18 cellular contexts compared by ENCODE assay signal in the genomic region with DNA sequence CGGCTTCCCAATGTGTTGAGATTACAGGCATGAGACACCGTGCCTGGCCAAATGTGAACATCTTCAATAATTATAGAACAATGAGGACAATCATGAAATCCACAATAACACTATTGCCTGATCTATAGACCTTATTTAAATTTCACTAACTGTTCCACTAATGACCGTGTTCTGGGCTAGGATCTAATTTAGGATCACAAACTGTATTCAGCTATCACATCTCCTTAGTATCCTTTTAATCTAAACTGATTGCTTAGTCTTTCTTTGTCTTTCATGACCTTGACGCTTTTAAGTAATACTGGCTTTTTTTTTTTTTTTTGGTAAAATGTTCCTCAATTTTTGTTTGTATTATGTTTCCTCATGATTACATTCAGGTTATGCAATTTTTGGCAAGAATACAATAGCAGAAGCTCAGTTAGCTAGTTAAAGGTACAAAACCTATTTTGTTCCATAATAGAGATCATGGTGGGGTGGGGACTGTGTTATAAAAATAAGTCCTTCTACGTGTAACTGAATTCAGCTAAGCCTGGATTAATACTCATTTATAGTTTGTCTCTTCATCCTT.
DNase-seq lines count a peak whose midpoint lies in the region; ATAC-seq, FAIRE-seq and TF ChIP-seq lines count a peak whose summit lies in the region.
"Had no signal": no experiment of that assay in that cellular context is flagged by ENCODE, and none has a peak within 500 bp of the region (broad histone marks: within the 10 kb centered on the region; RNA-seq: fewer than 3 reads in every experiment).

No MANE protein-coding gene starts in this region.

- TF ChIP-seq POLR2A in HepG2 (IDR thresholded peaks at IDR 0.05; ENCODE audit: insufficient read depth in 1 of 2, low read depth in 2 of 2, low read length in 2 of 2), result no peak
- no peak for TF ChIP-seq POLR2A in gastroesophageal sphincter (IDR thresholded peaks at IDR 0.05)

- no peak overlapping the region for H3K4me3 Mint-ChIP-seq in WTC11
- H3K4me3 Mint-ChIP-seq in activated naive CD4-positive, alpha-beta T cell treated with anti-CD3 and anti-CD28 coated beads, Interleukin-2, amount 10 ng/mL, durations not matched to agents 7 days and 5 days, result no peak overlapping the region
- H3K4me3 Mint-ChIP-seq: activated CD4-positive, alpha-beta T cell treated with anti-CD3 and anti-CD28 coated beads, Interleukin-2, amount 10 ng/mL, durations not matched to agents 24 days and 14 days; naive B cell had no signal

- H3K9ac ChIP-seq in liver (ENCODE audit: low read depth in 1 of 2, low read length in 2 of 2), result no peak overlapping the region
- no peak overlapping the region for H3K9ac ChIP-seq in HepG2 (ENCODE audit: insufficient read depth, low read depth, low read length)

- peaks cover 12% of the 10 kb centered on the region; the same call in 1 of the 2 replicates for H3K36me3 Mint-ChIP-seq in WTC11
- no peaks in the 10 kb centered on the region for H3K36me3 Mint-ChIP-seq in activated naive CD4-positive, alpha-beta T cell treated with anti-CD3 and anti-CD28 coated beads, Interleukin-2, amount 10 ng/mL, durations not matched to agents 7 days and 5 days
- H3K36me3 Mint-ChIP-seq: naive B cell had no signal

- H3K27me3 ChIP-seq in liver (ENCODE audit: control insufficient read depth in 4 of 4, insufficient read depth in 4 of 4, low read length in 3 of 4), result no peaks in the 10 kb centered on the region
- no peaks in the 10 kb centered on the region for H3K27me3 ChIP-seq in HepG2 (ENCODE audit: control insufficient read depth in 1 of 2, insufficient read depth in 2 of 2, low read length in 2 of 2)
- H3K27me3 ChIP-seq in gastroesophageal sphincter, result no peaks in the 10 kb centered on the region
- H3K27me3 ChIP-seq in upper lobe of right lung, result no peaks in the 10 kb centered on the region
- no peaks in the 10 kb centered on the region for H3K27me3 ChIP-seq in right cardiac atrium (ENCODE audit: control insufficient read depth, insufficient read depth)
- H3K27me3 ChIP-seq: ascending aorta had no signal

- POLR2A ChIA-PET in HepG2 (lab: Yijun Ruan, JAX), result no interaction called here
- POLR2A ChIA-PET in WTC11 (lab: Charles Lee), result no interaction called here

- H3K9me3 Mint-ChIP-seq in WTC11, result peaks cover 19% of the 10 kb centered on the region
- no peaks in the 10 kb centered on the region for H3K9me3 Mint-ChIP-seq in activated naive CD4-positive, alpha-beta T cell treated with anti-CD3 and anti-CD28 coated beads, Interleukin-2, amount 10 ng/mL, durations not matched to agents 7 days and 5 days
- H3K9me3 Mint-ChIP-seq: naive B cell had no signal

- intact Hi-C loops in HepG2 (cut with micrococcal nuclease; ENCODE audit: unreplicated experiment) (no loop called here), upper lobe of right lung (cut with DNase I) (no loop called here), right cardiac atrium (cut with DNase I) (no loop called here)

- BruUV-seq in HepG2 (replicated peaks; lab: Mats Ljungman, UMichigan), result no TSS peak

- DNase-seq in HepG2 (ENCODE audit: low spot score) (no peak), WTC11 (ENCODE audit: low spot score) (no peak), upper lobe of right lung (no peak), right cardiac atrium (no peak)
- no peak for DNase-seq in activated naive CD4-positive, alpha-beta T cell treated with anti-CD3 and anti-CD28 coated beads, Interleukin-2, amount 10 ng/mL, durations not matched to agents 7 days and 5 days
- DNase-seq: activated CD4-positive, alpha-beta T cell treated with anti-CD3 and anti-CD28 coated beads, Interleukin-2, amount 10 ng/mL, durations not matched to agents 24 days and 14 days; activated CD8-positive, alpha-beta memory T cell treated with anti-CD3 and anti-CD28 coated beads, Interleukin-2, amount 50 U/mL, for 4 hours; activated gamma-delta T cell; naive B cell; PC-3; stimulated activated CD4-positive, alpha-beta T cell treated with anti-CD3 and anti-CD28 coated beads, Interleukin-4, amount 100 ng/mL, for 24 hours had no signal

- in situ Hi-C loops in HepG2 (cut with HindIII; ENCODE audit: extremely low pct_ligation_motif_present, low pct_unique_long_range_greater_than_20kb), result no loop called here

- no peaks in the 10 kb centered on the region for H3K79me2 ChIP-seq in HepG2 (ENCODE audit: insufficient read depth, low read length)

- TF ChIP-seq EP300 in HepG2 (IDR thresholded peaks at IDR 0.05; ENCODE audit: low read depth in 2 of 2, low read length in 2 of 2), result no peak
- no peak for TF ChIP-seq EP300 in HepG2 (CRISPR knock-in tag; IDR thresholded peaks at IDR 0.05; ENCODE audit: borderline replicate concordance)
- no peak for TF ChIP-seq EP300 in gastroesophageal sphincter (IDR thresholded peaks at IDR 0.05)

- TF ChIP-seq RAD21 in liver (IDR thresholded peaks at IDR 0.05) (peak; percentile 17 to 25), HepG2 (CRISPR knock-in tag; IDR thresholded peaks at IDR 0.05) (no peak)

- H3K27ac Mint-ChIP-seq in WTC11, result peak overlapping the region; percentile 21; the same call in 1 of the 2 replicates
- no peak overlapping the region for H3K27ac Mint-ChIP-seq in activated naive CD4-positive, alpha-beta T cell treated with anti-CD3 and anti-CD28 coated beads, Interleukin-2, amount 10 ng/mL, durations not matched to agents 7 days and 5 days
- H3K27ac Mint-ChIP-seq: activated CD4-positive, alpha-beta T cell treated with anti-CD3 and anti-CD28 coated beads, Interleukin-2, amount 10 ng/mL, durations not matched to agents 24 days and 14 days; naive B cell had no signal

- H3K4me3 ChIP-seq in liver (ENCODE audit: low read depth in 1 of 3, low read length in 3 of 3) (no peak overlapping the region), HepG2 (replicated peaks in 1 of 3; ENCODE audit: insufficient read depth in 1 of 3, low read depth in 2 of 3, low read length in 3 of 3) (no peak overlapping the region), gastroesophageal sphincter (no peak overlapping the region), upper lobe of right lung (no peak overlapping the region), right cardiac atrium (ENCODE audit: low read length) (no peak overlapping the region)
- H3K4me3 ChIP-seq: ascending aorta, SK-N-MC, skin epidermis had no signal

- no peak overlapping the region for H2AFZ ChIP-seq in HepG2 (ENCODE audit: low read length)

- H3K4me2 ChIP-seq in HepG2 (ENCODE audit: low read depth, low read length), result no peak overlapping the region

- H3K36me3 ChIP-seq in liver (ENCODE audit: control insufficient read depth in 4 of 4, insufficient read depth in 3 of 4, low read depth in 1 of 4, low read length in 3 of 4) (no peaks in the 10 kb centered on the region), HepG2 (replicated peaks in 1 of 2; ENCODE audit: control insufficient read depth in 1 of 2, insufficient read depth in 2 of 2, low read length in 2 of 2) (no peaks in the 10 kb centered on the region), gastroesophageal sphincter (no peaks in the 10 kb centered on the region), upper lobe of right lung (no peaks in the 10 kb centered on the region)
- H3K36me3 ChIP-seq: ascending aorta had no signal

- CTCF ChIA-PET in HepG2 (lab: Yijun Ruan, JAX; ENCODE audit: low intra/inter-chr PET ratio, low total read pairs) (no interaction called here), WTC11 (lab: Charles Lee) (interaction anchor here (0.7 kb wide), 1 partner anchor 405 kb away, joined by 6 read pairs; no protein-coding TSS in a partner anchor)
- CTCF ChIA-PET in activated naive CD4-positive, alpha-beta T cell treated with anti-CD3 and anti-CD28 coated beads, Interleukin-2, amount 10 ng/mL, durations not matched to agents 7 days and 5 days (lab: Charles Lee), result no interaction called here

- H3K4me1 ChIP-seq in liver (ENCODE audit: control insufficient read depth in 4 of 4, insufficient read depth in 4 of 4, low read length in 3 of 4) (peaks cover 0 to 13% (median 10%) of the 10 kb centered on the region in 4 donors), HepG2 (ENCODE audit: insufficient read depth, low read length) (no peaks in the 10 kb centered on the region), gastroesophageal sphincter (peaks cover 8 to 37% (median 15%) of the 10 kb centered on the region in 3 donors), upper lobe of right lung (peaks cover 5% of the 10 kb centered on the region), right cardiac atrium (ENCODE audit: control insufficient read depth, insufficient read depth, low read length) (peaks cover 3% of the 10 kb centered on the region)
- H3K4me1 ChIP-seq: ascending aorta had no signal

- H3K4me1 Mint-ChIP-seq in WTC11, result peaks cover 63% of the 10 kb centered on the region
- peaks cover 8% of the 10 kb centered on the region for H3K4me1 Mint-ChIP-seq in activated naive CD4-positive, alpha-beta T cell treated with anti-CD3 and anti-CD28 coated beads, Interleukin-2, amount 10 ng/mL, durations not matched to agents 7 days and 5 days
- H3K4me1 Mint-ChIP-seq: naive B cell had no signal

- ATAC-seq in HepG2, result no peak
- ATAC-seq in WTC11, result no peak
- ATAC-seq in gastroesophageal sphincter, result peak; percentile 65
- ATAC-seq in upper lobe of right lung, result peak; percentile 40
- no peak for ATAC-seq in HG03378 (IDR thresholded peaks at IDR 0.05; ENCODE audit: unreplicated experiment)
- no peak for ATAC-seq in right cardiac atrium
- ATAC-seq: PC-3 had no signal

- 54% methylated on average over 5 of the region's 5 CpGs for WGBS in liver
- WGBS in HepG2 (ENCODE audit: low lambda C conversion rate), result 38% methylated on average over 5 of the region's 5 CpGs
- WGBS in gastroesophageal sphincter (ENCODE audit: low coverage in 1 of 2), 2 donors, result 51 to 68% methylated on average over 5 of the region's 5 CpGs
- WGBS in right cardiac atrium, result 69% methylated on average over 5 of the region's 5 CpGs

- no peak for FAIRE-seq in HepG2 (lab: Jason Lieb, UNC)
- FAIRE-seq: H1 had no signal

- H3K9me3 ChIP-seq in liver (ENCODE audit: control insufficient read depth in 4 of 4, low read length in 3 of 4), result no peaks in the 10 kb centered on the region
- H3K9me3 ChIP-seq in HepG2 (ENCODE audit: low read length), result no peaks in the 10 kb centered on the region
- H3K9me3 ChIP-seq in gastroesophageal sphincter, result no peaks in the 10 kb centered on the region
- H3K9me3 ChIP-seq in upper lobe of right lung, result no peaks in the 10 kb centered on the region
- no peaks in the 10 kb centered on the region for H3K9me3 ChIP-seq in right cardiac atrium (ENCODE audit: control insufficient read depth, low read length)
- H3K9me3 ChIP-seq: ascending aorta had no signal

- H3K27ac ChIP-seq in liver (ENCODE audit: low read depth in 1 of 2, low read length in 2 of 2) (no peak overlapping the region), HepG2 (ENCODE audit: extremely low read length, insufficient read depth, low read length) (no peak overlapping the region), gastroesophageal sphincter (no peak overlapping the region), upper lobe of right lung (peak overlapping the region; percentile 6), right cardiac atrium (ENCODE audit: low read length) (no peak overlapping the region)
- H3K27ac ChIP-seq: ascending aorta, SK-N-MC, skin epidermis had no signal

- no peak for TF ChIP-seq CTCF in liver (IDR thresholded peaks at IDR 0.05; ENCODE audit: low read depth, low read length, missing input control)
- no peak for TF ChIP-seq CTCF in HepG2 (CRISPR knock-in tag; IDR thresholded peaks at IDR 0.05)
- no peak for TF ChIP-seq CTCF in WTC11 (IDR thresholded peaks at IDR 0.05)
- no peak for TF ChIP-seq CTCF in gastroesophageal sphincter (IDR thresholded peaks at IDR 0.05)
- no peak for TF ChIP-seq CTCF in upper lobe of right lung (IDR thresholded peaks at IDR 0.05)

- no peaks in the 10 kb centered on the region for H4K20me1 ChIP-seq in HepG2 (ENCODE audit: insufficient read depth, low read length)

- no peaks in the 10 kb centered on the region for H3K27me3 Mint-ChIP-seq in WTC11 (ENCODE audit: low read depth)
- no peaks in the 10 kb centered on the region for H3K27me3 Mint-ChIP-seq in activated naive CD4-positive, alpha-beta T cell treated with anti-CD3 and anti-CD28 coated beads, Interleukin-2, amount 10 ng/mL, durations not matched to agents 7 days and 5 days
- H3K27me3 Mint-ChIP-seq: activated CD4-positive, alpha-beta T cell treated with anti-CD3 and anti-CD28 coated beads, Interleukin-2, amount 10 ng/mL, durations not matched to agents 24 days and 14 days; naive B cell had no signal

Comparison
In these comparisons a context has a peak if more than half of its experiments do, and no peak if none do; other contexts are left out.
1. ATAC-seq: peak in gastroesophageal sphincter (single experiment) and upper lobe of right lung (single experiment); none in HepG2 (single experiment), WTC11 (single experiment), HG03378 (single experiment) and right cardiac atrium (0 of 2).